Comparison of ENCODE assay signal across 8 cellular contexts in genomic region chr5:134370306-134370870, GRCh38. TPM values are rescaled to one million over a fixed set of nuclear protein-coding genes. Genes with fewer than 3 reads are reported as not detected.
DNase-seq lines count a peak whose midpoint lies in the region; ATAC-seq and TF ChIP-seq lines count a peak whose summit lies in the region.

No MANE protein-coding gene starts in this region.

- H3K4me3 Mint-ChIP-seq in activated CD4-positive, alpha-beta memory T cell treated with anti-CD3 and anti-CD28 coated beads for 36 hours = peak overlapping the region; percentile 92
- peak overlapping the region; percentile 95 for H3K4me3 Mint-ChIP-seq in glutamatergic neuron (ENCODE audit: unreplicated experiment)

- intact Hi-C loops in activated CD4-positive, alpha-beta memory T cell treated with anti-CD3 and anti-CD28 coated beads for 36 hours (cut with micrococcal nuclease) = loop anchor here (2.0 to 5.0 kb wide), 7 partner anchors 132 to 368 kb away; partner anchors contain the start of genes CAMLG, SEC24A and SKP1

- CTCF ChIA-PET in activated CD4-positive, alpha-beta memory T cell treated with anti-CD3 and anti-CD28 coated beads for 36 hours (lab: Charles Lee) = interaction anchor here (0.5 to 3.2 kb wide), 3 partner anchors 64 to 217 kb away, joined by 3 to 16 read pairs (median 16); no protein-coding TSS in a partner anchor

- peak; percentile 16 for DNase-seq in activated CD4-positive, alpha-beta memory T cell treated with anti-CD3 and anti-CD28 coated beads for 36 hours
- DNase-seq in glutamatergic neuron (no peak), skeletal muscle cell (ENCODE audit: low read depth) (no peak), activated gamma-delta T cell treated with Interleukin-2 at 50 U/mL for 16 hours (no peak), NCI-H1092 treated with DMSO at 0.1 percent for 48 hours (lab: John Stamatoyannopoulos, UW) (no peak), NCI-H2227 treated with DMSO at 0.1 percent for 48 hours (lab: John Stamatoyannopoulos, UW) (no peak)

- TF ChIP-seq CTCF in glutamatergic neuron (IDR thresholded peaks at IDR 0.05; ENCODE audit: partially characterized antibody, unreplicated experiment) = no peak

- H3K36me3 Mint-ChIP-seq in activated CD4-positive, alpha-beta memory T cell treated with anti-CD3 and anti-CD28 coated beads for 36 hours = peaks cover 27% of the 10 kb centered on the region
- no peaks in the 10 kb centered on the region for H3K36me3 Mint-ChIP-seq in glutamatergic neuron (ENCODE audit: unreplicated experiment)

- ATAC-seq in GM19043 (IDR thresholded peaks at IDR 0.05; ENCODE audit: low read depth, unreplicated experiment) = peak; percentile 5
- ATAC-seq in HG03066 (IDR thresholded peaks at IDR 0.05; ENCODE audit: low read depth, unreplicated experiment) = peak; percentile 9

- peaks cover 56% of the 10 kb centered on the region for H3K4me1 Mint-ChIP-seq in activated CD4-positive, alpha-beta memory T cell treated with anti-CD3 and anti-CD28 coated beads for 36 hours (ENCODE audit: low read depth)
- H3K4me1 Mint-ChIP-seq in glutamatergic neuron (ENCODE audit: low read depth, unreplicated experiment) = peaks cover 6% of the 10 kb centered on the region

- POLR2A ChIA-PET in activated CD4-positive, alpha-beta memory T cell treated with anti-CD3 and anti-CD28 coated beads for 36 hours (lab: Charles Lee) = interaction anchor here (1.0 to 2.0 kb wide), 3 partner anchors 41 to 155 kb away, joined by 3 to 8 read pairs (median 3); partner anchors contain the start of genes CDKN2AIPNL, JADE2 and PPP2CA

- peak overlapping the region; percentile 98 for H3K4me3 ChIP-seq in skeletal muscle cell (ENCODE audit: low read depth, low read length)

- peak overlapping the region; percentile 96 for H3K27ac Mint-ChIP-seq in activated CD4-positive, alpha-beta memory T cell treated with anti-CD3 and anti-CD28 coated beads for 36 hours
- H3K27ac Mint-ChIP-seq in glutamatergic neuron (ENCODE audit: unreplicated experiment) = peak overlapping the region; percentile 99

- peaks cover 2% of the 10 kb centered on the region for H3K27me3 Mint-ChIP-seq in activated CD4-positive, alpha-beta memory T cell treated with anti-CD3 and anti-CD28 coated beads for 36 hours
- H3K27me3 Mint-ChIP-seq in glutamatergic neuron (ENCODE audit: unreplicated experiment) = peaks cover 13% of the 10 kb centered on the region

- no peaks in the 10 kb centered on the region for H3K9me3 Mint-ChIP-seq in activated CD4-positive, alpha-beta memory T cell treated with anti-CD3 and anti-CD28 coated beads for 36 hours
- peaks cover 21% of the 10 kb centered on the region for H3K9me3 Mint-ChIP-seq in glutamatergic neuron (ENCODE audit: unreplicated experiment)

RNA-seq across cellular contexts. Expression of gene UBE2B, which starts 1.0 kb away (rescaled TPM):
- 100 to 1,000 TPM; 124 TPM for total RNA-seq in activated CD4-positive, alpha-beta memory T cell treated with anti-CD3 and anti-CD28 coated beads for 36 hours
- total RNA-seq in glutamatergic neuron (ENCODE audit: unreplicated experiment) = 67.3 TPM

RNA-seq across cellular contexts. Expression of gene CDKL3, which starts 3.4 kb away (rescaled TPM):
- 1 to 10 TPM; 2.8 to 3.0 TPM for total RNA-seq in activated CD4-positive, alpha-beta memory T cell treated with anti-CD3 and anti-CD28 coated beads for 36 hours
- total RNA-seq in glutamatergic neuron (ENCODE audit: unreplicated experiment) = 4.2 TPM

RNA-seq across cellular contexts. Expression of gene CDKN2AIPNL, which starts 41.3 kb away (rescaled TPM):
- total RNA-seq in activated CD4-positive, alpha-beta memory T cell treated with anti-CD3 and anti-CD28 coated beads for 36 hours = 10 to 100 TPM; 32.0 to 33.3 TPM
- 41.3 TPM for total RNA-seq in glutamatergic neuron (ENCODE audit: unreplicated experiment)
